ENCODE assay signal across 25 cellular contexts in genomic region chr6:38583523-38583922, GRCh38.
"Had no signal": no experiment of that assay in that cellular context is flagged by ENCODE, and none has a peak within 500 bp of the region (broad histone marks: within the 10 kb centered on the region; RNA-seq: fewer than 3 reads in every experiment).

No MANE protein-coding gene starts in this region.

- DNase-seq: dermis blood vessel endothelial cell; dorsolateral prefrontal cortex; effector CD4-positive, alpha-beta T cell; effector memory CD4-positive, alpha-beta T cell; erythroblast; esophagus squamous epithelium; foreskin fibroblast; foreskin melanocyte; gastrocnemius medialis; glutamatergic neuron; head of caudate nucleus; heart right ventricle; hippocampal formation; left cardiac atrium; left ventricle myocardium inferior; lower lobe of right lung; mesenchymal stem cell; mucosa of descending colon; naive B cell had no signal

- H3K9me3 ChIP-seq: esophagus squamous epithelium, gastrocnemius medialis, heart right ventricle, left ventricle myocardium inferior, lower lobe of right lung, mucosa of descending colon had no signal

- H3K4me1 ChIP-seq: esophagus squamous epithelium, heart right ventricle, left ventricle myocardium inferior, lower lobe of right lung had no signal

- H3K27me3 ChIP-seq: dorsolateral prefrontal cortex, esophagus squamous epithelium, gastrocnemius medialis, heart right ventricle had no signal

- ATAC-seq: esophagus mucosa, gastrocnemius medialis, heart right ventricle, left cardiac atrium, mucosa of descending colon had no signal

- FAIRE-seq: colon, islet of Langerhans, keratinocyte had no signal

- H3K27ac ChIP-seq: coronary artery, dorsolateral prefrontal cortex, epithelial cell of prostate, esophagus squamous epithelium, gastrocnemius medialis, heart right ventricle, left ventricle myocardium inferior, lower lobe of right lung had no signal

- H3K4me3 ChIP-seq: coronary artery, dorsolateral prefrontal cortex, esophagus squamous epithelium, gastrocnemius medialis, heart right ventricle, left ventricle myocardium inferior, lower lobe of right lung, mucosa of descending colon had no signal
